Comparison of ENCODE assay signal across 1 cellular context in the genomic region with DNA sequence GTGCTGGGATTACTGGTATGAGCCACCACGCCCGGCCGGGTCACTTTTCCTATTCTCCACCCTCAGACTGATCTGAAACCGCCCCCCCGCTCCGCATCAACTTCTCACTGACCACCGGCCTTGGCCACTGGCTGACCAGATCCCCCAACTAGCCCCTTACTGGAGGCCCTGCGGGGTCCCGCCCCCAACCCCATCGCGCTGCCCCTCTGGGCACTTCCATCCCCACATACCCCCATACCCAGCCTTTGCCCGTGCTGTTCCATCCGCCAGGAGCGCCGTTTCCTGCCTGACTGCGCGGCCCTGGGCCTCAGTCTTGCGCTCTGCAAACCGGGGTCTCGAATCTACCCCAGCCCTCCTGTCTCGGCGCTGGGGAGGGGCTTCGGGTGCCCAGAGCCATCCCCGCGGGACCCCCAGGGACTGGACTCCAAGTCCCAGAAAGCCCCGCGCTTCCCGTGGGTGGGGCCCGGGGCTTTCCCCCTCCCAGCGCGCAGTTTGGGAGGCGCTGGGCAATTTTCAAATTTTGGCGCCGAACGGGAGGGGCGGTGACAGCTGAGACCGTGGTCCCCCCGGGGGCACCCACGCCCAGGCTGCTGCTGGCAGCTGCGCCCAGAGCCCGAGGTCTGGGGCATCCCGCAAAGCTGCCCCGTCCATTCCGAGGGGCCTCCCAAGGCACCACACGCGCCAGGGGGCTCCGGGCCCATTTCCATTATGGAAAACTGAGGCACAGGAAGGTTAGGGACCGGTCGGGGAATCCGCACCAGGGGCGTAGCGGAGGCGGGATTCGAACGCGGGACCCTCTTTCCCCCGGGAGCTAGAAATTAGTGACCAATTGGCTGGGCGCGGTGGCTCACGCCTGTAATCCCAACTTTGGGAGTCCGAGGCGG.
TF ChIP-seq lines count a peak whose summit lies in the region.

No MANE protein-coding gene starts in this region.

TF ChIP-seq in H1, 55 proteins besides CTCF, POLR2A, EP300 and RAD21:
- TF ChIP-seq ASH2L (IDR thresholded peaks at IDR 0.05; ENCODE audit: low read length) (no peak), GTF2F1 (IDR thresholded peaks at IDR 0.05; ENCODE audit: borderline replicate concordance, low read depth, low read length) (no peak), JUN (IDR thresholded peaks at IDR 0.05; ENCODE audit: low read depth, low read length) (no peak), SP4 (IDR thresholded peaks at IDR 0.05; ENCODE audit: low read length) (no peak; the same call in 1 of the 2 replicates), SIN3A (conservative IDR thresholded peaks at IDR 0.05 in 1 of 2, IDR thresholded peaks at IDR 0.05 in 1 of 2; ENCODE audit: low read depth in 1 of 2, low read length in 2 of 2) (0 out of 4 replicates have a peak, but pooled peaks of 1 of the 2 experiments have one; percentile 30), PHF8 (conservative IDR thresholded peaks at IDR 0.05; ENCODE audit: low read depth, low read length) (no peak; the same call in 1 of the 2 replicates), SRF (IDR thresholded peaks at IDR 0.05; ENCODE audit: low read depth, low read length) (no peak), RBBP5 (IDR thresholded peaks at IDR 0.05; ENCODE audit: borderline replicate concordance, low read depth, low read length) (0 out of 2 replicates have a peak, but pooled peaks have one; percentile 4), ZNF274 (IDR thresholded peaks at IDR 0.05; ENCODE audit: borderline replicate concordance, extremely low read depth, low read length) (no peak), SIX5 (IDR thresholded peaks at IDR 0.05; ENCODE audit: low read depth, low read length) (peak; percentile 49; the same call in 1 of the 2 replicates), NRF1 (IDR thresholded peaks at IDR 0.05; ENCODE audit: low read depth, low read length) (no peak), TAF7 (optimal IDR thresholded peaks at IDR 0.05; ENCODE audit: borderline replicate concordance, low read depth, low read length) (no peak), EGR1 (IDR thresholded peaks at IDR 0.05; ENCODE audit: borderline replicate concordance, low read depth, low read length) (no peak), GABPA (IDR thresholded peaks at IDR 0.05; ENCODE audit: borderline replicate concordance, insufficient read depth, low read length) (no peak), HDAC2 (IDR thresholded peaks at IDR 0.05; ENCODE audit: borderline replicate concordance in 1 of 2, low read depth in 2 of 2, low read length in 2 of 2) (peak in 1 of 2 experiments; percentile 85; a peak in 1 of 4 replicates), TEAD4 (IDR thresholded peaks at IDR 0.05; ENCODE audit: low read depth, low read length) (0 out of 2 replicates have a peak, but pooled peaks have one; percentile 8), BCL11A (IDR thresholded peaks at IDR 0.05; ENCODE audit: low read depth in 2 of 2, low read length in 2 of 2) (no peak), KDM4A (IDR thresholded peaks at IDR 0.05; ENCODE audit: low read depth, low read length, severe bottlenecking) (peak; percentile 59), RNF2 (IDR thresholded peaks at IDR 0.05; ENCODE audit: borderline replicate concordance, low read depth, low read length, missing control alignments, poor library complexity, severe bottlenecking) (no peak), KDM5A (IDR thresholded peaks at IDR 0.05; ENCODE audit: low read length) (no peak), CBX8 (IDR thresholded peaks at IDR 0.05; ENCODE audit: borderline replicate concordance, low read depth, low read length) (no peak), KDM1A (IDR thresholded peaks at IDR 0.05; ENCODE audit: borderline replicate concordance, low read length) (peak; percentile 76), SP2 (IDR thresholded peaks at IDR 0.05; ENCODE audit: low read length) (no peak), CBX5 (IDR thresholded peaks at IDR 0.05; ENCODE audit: low read depth, low read length) (no peak), EZH2 (IDR thresholded peaks at IDR 0.05; ENCODE audit: low read depth, low read length, severe bottlenecking) (no peak), SUZ12 (IDR thresholded peaks at IDR 0.05; ENCODE audit: low read length) (no peak), SAP30 (IDR thresholded peaks at IDR 0.05; ENCODE audit: insufficient read depth, insufficient replicate concordance, low read length) (no peak), CREB1 (IDR thresholded peaks at IDR 0.05) (no peak), TCF12 (IDR thresholded peaks at IDR 0.05; ENCODE audit: low read depth, low read length) (no peak)
- TF ChIP-seq, protein P1, sequence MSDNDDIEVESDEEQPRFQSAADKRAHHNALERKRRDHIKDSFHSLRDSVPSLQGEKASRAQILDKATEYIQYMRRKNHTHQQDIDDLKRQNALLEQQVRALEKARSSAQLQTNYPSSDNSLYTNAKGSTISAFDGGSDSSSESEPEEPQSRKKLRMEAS (IDR thresholded peaks at IDR 0.05) = peak; percentile 39
- TF ChIP-seq, protein P2, sequence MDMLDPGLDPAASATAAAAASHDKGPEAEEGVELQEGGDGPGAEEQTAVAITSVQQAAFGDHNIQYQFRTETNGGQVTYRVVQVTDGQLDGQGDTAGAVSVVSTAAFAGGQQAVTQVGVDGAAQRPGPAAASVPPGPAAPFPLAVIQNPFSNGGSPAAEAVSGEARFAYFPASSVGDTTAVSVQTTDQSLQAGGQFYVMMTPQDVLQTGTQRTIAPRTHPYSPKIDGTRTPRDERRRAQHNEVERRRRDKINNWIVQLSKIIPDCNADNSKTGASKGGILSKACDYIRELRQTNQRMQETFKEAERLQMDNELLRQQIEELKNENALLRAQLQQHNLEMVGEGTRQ (IDR thresholded peaks at IDR 0.05; ENCODE audit: low read length) = no peak
